In genomic region chr2:200765139-200765951, GRCh38 we compare ENCODE assay signal across 1 cellular context.
TF ChIP-seq lines count a peak whose summit lies in the region.

No MANE protein-coding gene starts in this region.

TF ChIP-seq in HCT116, 20 proteins besides CTCF, POLR2A, EP300 and RAD21 (continued from another document):
- no peak for TF ChIP-seq REST (IDR thresholded peaks at IDR 0.05; ENCODE audit: low read depth)
